ENCODE assay signal across 14 cellular contexts in genomic region chr5:53877243-53877642, GRCh38.
DNase-seq lines count a peak whose midpoint lies in the region; ATAC-seq, FAIRE-seq and TF ChIP-seq lines count a peak whose summit lies in the region.
"Had no signal": no experiment of that assay in that cellular context is flagged by ENCODE, and none has a peak within 500 bp of the region (broad histone marks: within the 10 kb centered on the region; RNA-seq: fewer than 3 reads in every experiment).

No MANE protein-coding gene starts in this region.

- intact Hi-C loops in vagina (cut with DNase I), result no loop called here

- no peak for FAIRE-seq in HTR-8/SVneo (lab: Jason Lieb, UNC)
- FAIRE-seq: GM18507 had no signal

- H3K4me3 ChIP-seq in choroid plexus epithelial cell (ENCODE audit: low read depth, low read length) (no peak overlapping the region), vagina (no peak overlapping the region)
- H3K4me3 ChIP-seq: SK-N-MC had no signal

- no peaks in the 10 kb centered on the region for H3K36me3 ChIP-seq in vagina

- no peaks in the 10 kb centered on the region for H3K27me3 ChIP-seq in vagina

- TF ChIP-seq CTCF in choroid plexus epithelial cell (conservative IDR thresholded peaks at IDR 0.05; ENCODE audit: low read depth, low read length) (no peak), vagina (IDR thresholded peaks at IDR 0.05) (no peak)

- H3K9me3 ChIP-seq in vagina, result no peaks in the 10 kb centered on the region

- no peak for TF ChIP-seq POLR2A in vagina (IDR thresholded peaks at IDR 0.05)

- no peak overlapping the region for H3K27ac ChIP-seq in vagina
- H3K27ac ChIP-seq: SK-N-MC had no signal

- DNase-seq in Daoy (ENCODE audit: low read depth), result peak; percentile 43
- DNase-seq in HT1080 (ENCODE audit: low read depth), result peak; percentile 43
- DNase-seq in choroid plexus epithelial cell (ENCODE audit: low read depth), result peak; percentile 23
- peak; percentile 7 for DNase-seq in renal cortical epithelial cell (ENCODE audit: low read depth)
- no peak for DNase-seq in HTR-8/SVneo (ENCODE audit: insufficient read length, low spot score)
- no peak for DNase-seq in vagina (ENCODE audit: extremely low spot score in 2 of 2)
- DNase-seq: CD8-positive, alpha-beta memory T cell; effector CD4-positive, alpha-beta T cell; GF-D8; KBM-7; NCI-H1436 had no signal

- H3K4me1 ChIP-seq in vagina, result no peaks in the 10 kb centered on the region

- ATAC-seq in GM21423 (IDR thresholded peaks at IDR 0.05; ENCODE audit: unreplicated experiment), result no peak

Comparison
In these comparisons a context has a peak if more than half of its experiments do, and no peak if none do; other contexts are left out.
1. DNase-seq: peak in Daoy (single experiment), HT1080 (single experiment), choroid plexus epithelial cell (single experiment) and renal cortical epithelial cell (single experiment); none in HTR-8/SVneo (single experiment) and vagina (0 of 2).